In the genomic region with DNA sequence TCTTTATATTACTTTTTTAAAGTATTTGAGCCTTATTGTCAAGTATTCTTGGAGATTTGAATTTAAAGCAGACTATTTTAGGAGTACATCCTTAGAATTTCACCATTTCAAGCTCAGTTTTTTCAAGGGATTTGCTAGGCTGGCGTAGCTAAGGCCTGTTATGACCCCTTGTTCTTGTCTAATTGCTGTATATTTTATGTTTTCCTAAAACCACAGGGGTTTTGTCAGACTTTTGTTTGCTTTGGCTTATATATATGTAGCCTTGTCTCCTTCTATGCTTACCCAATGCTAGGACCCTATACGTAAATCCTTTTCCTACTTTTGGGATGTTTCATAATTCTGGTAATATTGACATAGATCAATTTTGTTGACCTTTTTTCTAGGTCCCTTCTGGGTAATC, we compare ENCODE assay signal across 15 cellular contexts.
DNase-seq lines count a peak whose midpoint lies in the region; TF ChIP-seq lines count a peak whose summit lies in the region.
"Had no signal": no experiment of that assay in that cellular context is flagged by ENCODE, and none has a peak within 500 bp of the region (broad histone marks: within the 10 kb centered on the region; RNA-seq: fewer than 3 reads in every experiment).

No MANE protein-coding gene starts in this region.

- H3K4me1 Mint-ChIP-seq in neural progenitor cell (peaks cover 42% of the 10 kb centered on the region), type B pancreatic cell (ENCODE audit: unreplicated experiment) (peaks cover 3% of the 10 kb centered on the region)
- H3K4me1 Mint-ChIP-seq: CD4-positive, alpha-beta memory T cell had no signal

- peaks cover 17% of the 10 kb centered on the region for H3F3A ChIP-seq in neural progenitor cell (ENCODE audit: low read depth)

- peak overlapping the region; percentile 13 for H3K4me3 Mint-ChIP-seq in neural progenitor cell
- no peak overlapping the region for H3K4me3 Mint-ChIP-seq in type B pancreatic cell
- H3K4me3 Mint-ChIP-seq: CD4-positive, alpha-beta memory T cell; H9 had no signal

- no peak for TF ChIP-seq CTCF in astrocyte of the spinal cord (IDR thresholded peaks at IDR 0.05; ENCODE audit: low read depth, low read length)
- no peak for TF ChIP-seq CTCF in neural progenitor cell (IDR thresholded peaks at IDR 0.05)
- TF ChIP-seq CTCF in type B pancreatic cell (conservative IDR thresholded peaks at IDR 0.05): no peak

- 100% methylated on average over 1 of the region's 2 CpGs for WGBS in HUES64

- no peak overlapping the region for H2AFZ ChIP-seq in neural progenitor cell (replicated peaks)

- H3K9ac ChIP-seq in HUES64 (ENCODE audit: low read depth, low read length): no peak overlapping the region
- H3K9ac ChIP-seq in neural progenitor cell: no peak overlapping the region
- H3K9ac ChIP-seq: BLaER1 treated with 17β-estradiol and CSF1 and Interleukin-3, amounts not matched to agents 10 nM and 100 nM had no signal

- H3K9me3 Mint-ChIP-seq in neural progenitor cell (peaks cover 6% of the 10 kb centered on the region), type B pancreatic cell (no peaks in the 10 kb centered on the region)
- H3K9me3 Mint-ChIP-seq: H9 had no signal

- no peaks in the 10 kb centered on the region for H3K79me2 ChIP-seq in neural progenitor cell (ENCODE audit: low read depth)

- no peaks in the 10 kb centered on the region for H3K36me3 Mint-ChIP-seq in neural progenitor cell
- no peaks in the 10 kb centered on the region for H3K36me3 Mint-ChIP-seq in type B pancreatic cell
- H3K36me3 Mint-ChIP-seq: CD4-positive, alpha-beta memory T cell had no signal

- H3K9me3 ChIP-seq in HUES64 (ENCODE audit: insufficient read depth, low read depth, low read length) (no peaks in the 10 kb centered on the region), neural progenitor cell (ENCODE audit: low read depth) (no peaks in the 10 kb centered on the region)
- H3K9me3 ChIP-seq: BLaER1 treated with 17β-estradiol and CSF1 and Interleukin-3, amounts not matched to agents 10 nM and 100 nM had no signal

- no peaks in the 10 kb centered on the region for H3K36me3 ChIP-seq in HUES64 (ENCODE audit: insufficient read depth, low read length)
- H3K36me3 ChIP-seq in neural progenitor cell: no peaks in the 10 kb centered on the region
- H3K36me3 ChIP-seq: BLaER1 treated with 17β-estradiol and CSF1 and Interleukin-3, amounts not matched to agents 10 nM and 100 nM had no signal

- H3K27ac Mint-ChIP-seq in neural progenitor cell (no peak overlapping the region), type B pancreatic cell (no peak overlapping the region)
- H3K27ac Mint-ChIP-seq: CD4-positive, alpha-beta memory T cell had no signal

- H4K20me1 ChIP-seq in neural progenitor cell (ENCODE audit: low read depth): no peaks in the 10 kb centered on the region
- H4K20me1 ChIP-seq: BLaER1 treated with 17β-estradiol and CSF1 and Interleukin-3, amounts not matched to agents 10 nM and 100 nM had no signal

- no peak overlapping the region for H3K4me2 ChIP-seq in neural progenitor cell

- H3K4me3 ChIP-seq in HUES64 (ENCODE audit: low read length) (no peak overlapping the region), astrocyte of the spinal cord (ENCODE audit: low read depth, low read length) (no peak overlapping the region), neural progenitor cell (no peak overlapping the region)
- H3K4me3 ChIP-seq: BLaER1 treated with 17β-estradiol and CSF1 and Interleukin-3, amounts not matched to agents 10 nM and 100 nM had no signal

- H3K4me1 ChIP-seq in HUES64 (ENCODE audit: insufficient read depth, low read length) (peaks cover 46% of the 10 kb centered on the region), neural progenitor cell (peaks cover 24% of the 10 kb centered on the region)

- H3K27ac ChIP-seq in HUES64 (ENCODE audit: low read depth, low read length) (peak overlapping the region; percentile 93; the same call in 1 of the 2 replicates), neural progenitor cell (no peak overlapping the region)

- DNase-seq in astrocyte of the spinal cord (ENCODE audit: low read depth, low spot score): peak; percentile 9
- no peak for DNase-seq in neural progenitor cell (ENCODE audit: low spot score)
- no peak for DNase-seq in middle frontal gyrus (ENCODE audit: extremely low spot score, low spot score)
- DNase-seq in activated CD4-positive, alpha-beta T cell treated with anti-CD3 and anti-CD28 coated beads for 48 hours: no peak
- no peak for DNase-seq in type B pancreatic cell (ENCODE audit: extremely low spot score, unreplicated experiment)
- no peak for DNase-seq in HCEC 1CT
- DNase-seq: CD4-positive, alpha-beta memory T cell; H9; MV-4-11; NCI-H1417; NCI-H187; NCI-H446 treated with DMSO at 0.1 percent for 48 hours; NCI-H526 treated with DMSO at 0.1 percent for 48 hours had no signal

- H3K27me3 Mint-ChIP-seq in neural progenitor cell (ENCODE audit: insufficient read depth, low read depth) (peaks cover 2% of the 10 kb centered on the region), type B pancreatic cell (no peaks in the 10 kb centered on the region)
- H3K27me3 Mint-ChIP-seq: CD4-positive, alpha-beta memory T cell had no signal

- H3K27me3 ChIP-seq in HUES64 (ENCODE audit: insufficient read depth, low read length): no peaks in the 10 kb centered on the region
- H3K27me3 ChIP-seq in neural progenitor cell: no peaks in the 10 kb centered on the region
- H3K27me3 ChIP-seq: BLaER1 treated with 17β-estradiol and CSF1 and Interleukin-3, amounts not matched to agents 10 nM and 100 nM had no signal

- in situ Hi-C loops in astrocyte of the spinal cord (cut with HindIII; ENCODE audit: low sequenced_read_pairs): no loop called here
